Comparison of ENCODE assay signal across 18 cellular contexts in genomic region chr6:136771306-136771705, GRCh38. TPM values are rescaled to one million over a fixed set of nuclear protein-coding genes. Genes with fewer than 3 reads are reported as not detected.
DNase-seq lines count a peak whose midpoint lies in the region; ATAC-seq, FAIRE-seq and TF ChIP-seq lines count a peak whose summit lies in the region.
"Had no signal": no experiment of that assay in that cellular context is flagged by ENCODE, and none has a peak within 500 bp of the region (broad histone marks: within the 10 kb centered on the region; RNA-seq: fewer than 3 reads in every experiment).

No MANE protein-coding gene starts in this region.

- no peak overlapping the region for H3K4me3 Mint-ChIP-seq in activated naive CD8-positive, alpha-beta T cell treated with anti-CD3 and anti-CD28 coated beads, Interleukin-2, amount 50 U/mL, for 24 hours
- no peak overlapping the region for H3K4me3 Mint-ChIP-seq in activated naive CD8-positive, alpha-beta T cell treated with anti-CD3 and anti-CD28 coated beads for 36 hours
- no peak overlapping the region for H3K4me3 Mint-ChIP-seq in stimulated activated naive B cell treated with anti-CD40 and anti-IgM and Interleukin-4, amounts not matched to agents 10 μg/mL and 1 μg/mL and 100 μg/mL, for 72 hours

- H3K79me2 ChIP-seq in K562 (ENCODE audit: control insufficient read depth, insufficient read depth, low read length), result peaks cover 93% of the 10 kb centered on the region

- H3K27ac ChIP-seq in K562 (ENCODE audit: extremely low read depth, low read depth, low read length), result no peak overlapping the region
- H3K27ac ChIP-seq: C4-2B had no signal

- H3K9me3 ChIP-seq in K562 (replicated peaks; ENCODE audit: control insufficient read depth, insufficient read depth, low read depth, low read length), result no peaks in the 10 kb centered on the region

- CTCF ChIA-PET in K562 (lab: Yijun Ruan, JAX; ENCODE audit: low intra/inter-chr PET ratio), result no interaction called here

- intact Hi-C loops in K562 (cut with micrococcal nuclease), result no loop called here

- peak; percentile 31 for ATAC-seq in activated naive CD8-positive, alpha-beta T cell treated with anti-CD3 and anti-CD28 coated beads, Interleukin-2, amount 50 U/mL, for 24 hours
- ATAC-seq in K562 (no peak), HG02852 (IDR thresholded peaks at IDR 0.05; ENCODE audit: unreplicated experiment) (no peak), HG02981 (IDR thresholded peaks at IDR 0.05; ENCODE audit: unreplicated experiment) (no peak)
- ATAC-seq in stimulated activated naive B cell treated with anti-CD40 and anti-IgM and Interleukin-4, amounts not matched to agents 10 μg/mL and 1 μg/mL and 100 μg/mL, for 72 hours (replicated peaks), result peak; percentile 33 to 41

- peaks cover 1% of the 10 kb centered on the region for H3K36me3 Mint-ChIP-seq in activated naive CD8-positive, alpha-beta T cell treated with anti-CD3 and anti-CD28 coated beads, Interleukin-2, amount 50 U/mL, for 24 hours (ENCODE audit: low read depth)
- H3K36me3 Mint-ChIP-seq in activated naive CD8-positive, alpha-beta T cell treated with anti-CD3 and anti-CD28 coated beads for 36 hours, result peaks cover 11% of the 10 kb centered on the region
- peaks cover 5 to 14% of the 10 kb centered on the region in 2 donors for H3K36me3 Mint-ChIP-seq in stimulated activated naive B cell treated with anti-CD40 and anti-IgM and Interleukin-4, amounts not matched to agents 10 μg/mL and 1 μg/mL and 100 μg/mL, for 72 hours

- DNase-seq in activated naive CD8-positive, alpha-beta T cell treated with anti-CD3 and anti-CD28 coated beads, Interleukin-2, amount 50 U/mL, for 24 hours, result no peak
- no peak for DNase-seq in activated naive CD8-positive, alpha-beta T cell treated with anti-CD3 and anti-CD28 coated beads for 36 hours
- peak; percentile 27 for DNase-seq in NCI-H69 (lab: John Stamatoyannopoulos, UW)
- no peak for DNase-seq in K562 (ENCODE audit: extremely low read depth in 1 of 4, low spot score in 3 of 4)
- no peak for DNase-seq in stimulated activated naive B cell treated with anti-CD40 and anti-IgM and Interleukin-4, amounts not matched to agents 10 μg/mL and 1 μg/mL and 100 μg/mL, for 72 hours
- no peak for DNase-seq in C1 segment of cervical spinal cord (lab: John Stamatoyannopoulos, UW)
- DNase-seq: GF-D8, GOT3, NCI-H1105 treated with DMSO at 0.1 percent for 48 hours, NCI-H1694 treated with DMSO at 0.1 percent for 48 hours, NCI-H2107, NCI-H2227 treated with DMSO at 0.1 percent for 48 hours, NCI-H524, OCI-M1, SHP77 treated with DMSO at 0.1 percent for 48 hours had no signal

- TF ChIP-seq RAD21 in K562 (CRISPR knock-in tag; conservative IDR thresholded peaks at IDR 0.05 in 1 of 2, IDR thresholded peaks at IDR 0.05 in 1 of 2), result no peak

- peaks cover 70% of the 10 kb centered on the region for H3K4me1 Mint-ChIP-seq in activated naive CD8-positive, alpha-beta T cell treated with anti-CD3 and anti-CD28 coated beads, Interleukin-2, amount 50 U/mL, for 24 hours
- peaks cover 32% of the 10 kb centered on the region for H3K4me1 Mint-ChIP-seq in activated naive CD8-positive, alpha-beta T cell treated with anti-CD3 and anti-CD28 coated beads for 36 hours
- peaks cover 42 to 72% of the 10 kb centered on the region in 2 donors for H3K4me1 Mint-ChIP-seq in stimulated activated naive B cell treated with anti-CD40 and anti-IgM and Interleukin-4, amounts not matched to agents 10 μg/mL and 1 μg/mL and 100 μg/mL, for 72 hours

- H3K4me1 ChIP-seq in K562 (replicated peaks in 1 of 2; ENCODE audit: control insufficient read depth in 2 of 2, insufficient read depth in 2 of 2, low read length in 2 of 2), result peaks cover 0 to 26% of the 10 kb centered on the region in 2 experiments; a peak in 3 of 5 replicates

- FAIRE-seq in K562 (lab: Jason Lieb, UNC), result no peak

- H3K27ac Mint-ChIP-seq in activated naive CD8-positive, alpha-beta T cell treated with anti-CD3 and anti-CD28 coated beads, Interleukin-2, amount 50 U/mL, for 24 hours, result no peak overlapping the region
- H3K27ac Mint-ChIP-seq in activated naive CD8-positive, alpha-beta T cell treated with anti-CD3 and anti-CD28 coated beads for 36 hours, result no peak overlapping the region
- no peak overlapping the region for H3K27ac Mint-ChIP-seq in stimulated activated naive B cell treated with anti-CD40 and anti-IgM and Interleukin-4, amounts not matched to agents 10 μg/mL and 1 μg/mL and 100 μg/mL, for 72 hours

- in situ Hi-C loops in K562 (cut with MboI), result no loop called here

- POLR2A ChIA-PET in K562 (lab: Yijun Ruan, JAX), result interaction anchor here (0.6 to 0.7 kb wide), 2 partner anchors 9 to 26 kb away, joined by 3 to 4 read pairs; no protein-coding TSS in a partner anchor

- no TSS peak for BruUV-seq in K562 (replicated peaks; lab: Mats Ljungman, UMichigan)

- no peak overlapping the region for H3K9ac ChIP-seq in K562 (ENCODE audit: insufficient read depth in 1 of 2, low read depth in 2 of 2, low read length in 2 of 2)

- no peak for TF ChIP-seq CTCF in K562 (IDR thresholded peaks at IDR 0.05 in 2 of 3, conservative IDR thresholded peaks at IDR 0.05 in 1 of 3; ENCODE audit: insufficient read depth in 2 of 3, low read depth in 1 of 3, low read length in 3 of 3)

- H3K36me3 ChIP-seq in K562 (ENCODE audit: control insufficient read depth, insufficient read depth, low read length), result no peaks in the 10 kb centered on the region

- peaks cover 4% of the 10 kb centered on the region for H3K9me3 Mint-ChIP-seq in activated naive CD8-positive, alpha-beta T cell treated with anti-CD3 and anti-CD28 coated beads, Interleukin-2, amount 50 U/mL, for 24 hours
- no peaks in the 10 kb centered on the region for H3K9me3 Mint-ChIP-seq in activated naive CD8-positive, alpha-beta T cell treated with anti-CD3 and anti-CD28 coated beads for 36 hours
- peaks cover 1 to 4% of the 10 kb centered on the region in 2 donors for H3K9me3 Mint-ChIP-seq in stimulated activated naive B cell treated with anti-CD40 and anti-IgM and Interleukin-4, amounts not matched to agents 10 μg/mL and 1 μg/mL and 100 μg/mL, for 72 hours

- 49% methylated on average over 2 of the region's 2 CpGs for WGBS in K562 (ENCODE audit: insufficient coverage, low coverage, missing lambda C conversion rate)

- H3K27me3 ChIP-seq in K562 (ENCODE audit: control insufficient read depth in 2 of 2, insufficient read depth in 2 of 2, low read length in 2 of 2), result no peaks in the 10 kb centered on the region

- H3K27me3 Mint-ChIP-seq in activated naive CD8-positive, alpha-beta T cell treated with anti-CD3 and anti-CD28 coated beads, Interleukin-2, amount 50 U/mL, for 24 hours, result no peaks in the 10 kb centered on the region
- peaks cover 3% of the 10 kb centered on the region for H3K27me3 Mint-ChIP-seq in activated naive CD8-positive, alpha-beta T cell treated with anti-CD3 and anti-CD28 coated beads for 36 hours
- H3K27me3 Mint-ChIP-seq in stimulated activated naive B cell treated with anti-CD40 and anti-IgM and Interleukin-4, amounts not matched to agents 10 μg/mL and 1 μg/mL and 100 μg/mL, for 72 hours, result no peaks in the 10 kb centered on the region

- no peaks in the 10 kb centered on the region for H4K20me1 ChIP-seq in K562 (replicated peaks; ENCODE audit: control insufficient read depth, insufficient read depth, low read length)

- no peak for TF ChIP-seq POLR2A in K562 (conservative IDR thresholded peaks at IDR 0.05)

- no peak overlapping the region for H2AFZ ChIP-seq in K562 (ENCODE audit: low read depth, low read length)

- H3K4me2 ChIP-seq in K562 (ENCODE audit: insufficient read depth, low read length), result no peak overlapping the region

- no peak for TF ChIP-seq EP300 in K562 (IDR thresholded peaks at IDR 0.05; ENCODE audit: low read length)

- H3K9me1 ChIP-seq in K562 (ENCODE audit: control insufficient read depth, insufficient read depth, low read length), result no peaks in the 10 kb centered on the region

- H3K4me3 ChIP-seq in K562, result no peak overlapping the region

RNA-seq across cellular contexts. Expression of gene MAP3K5, which starts 21.0 kb away (rescaled TPM):
- 1 to 10 TPM; 3.5 to 3.9 TPM for total RNA-seq in activated naive CD8-positive, alpha-beta T cell treated with anti-CD3 and anti-CD28 coated beads for 36 hours
- 17.0 and 33.7 TPM in 2 replicates for total RNA-seq in K562 (2011; cell fraction: chromatin; rRNA removed; ENCODE audit: low replicate concordance)
- total RNA-seq in K562 (2011; cell fraction: nucleolus; rRNA removed), result 7.8 and 10.1 TPM in 2 replicates
- total RNA-seq in K562 (2011; cell fraction: nucleoplasm; rRNA removed), result 10.5 and 10.6 TPM in 2 replicates
- total RNA-seq in K562 (2014; rRNA removed), result 10.4 and 11.6 TPM in 2 replicates
- 12.7 and 15.3 TPM in 2 replicates for total RNA-seq in K562 (2014; rRNA removed; fragmentation: Illumina TruSeq; extraction: Trizol)
- total RNA-seq in K562 (2015; rRNA removed; fragmentation: Illumina TruSeq; extraction: Trizol), result 9.2 and 9.9 TPM in 2 replicates
- total RNA-seq in K562 (2021), result 11.7 and 13.0 TPM in 2 replicates
- 7.9 and 9.1 TPM in 2 replicates for polyA plus RNA-seq in K562 (2011; rRNA removed)
- polyA plus RNA-seq in K562 (2011; cell fraction: cytosol; rRNA removed), result 2.1 and 3.6 TPM in 2 replicates
- polyA plus RNA-seq in K562 (2011; cell fraction: nucleus; rRNA removed), result 6.2 and 8.7 TPM in 2 replicates
- 6.6 and 6.7 TPM in 2 replicates for polyA plus RNA-seq in K562 (2012)
- 8.6 and 10.4 TPM in 2 replicates for polyA plus RNA-seq in K562 (2014; fragmentation: Illumina TruSeq; extraction: Trizol)
- polyA plus RNA-seq in K562 (2014; fragmentation: Nextera tagmentation; extraction: Ambion mirVana), result 1 to 10 TPM; 2.2 to 3.3 TPM
- polyA plus RNA-seq in K562 (2014; rRNA removed), result 6.9 and 7.3 TPM in 2 replicates
- 13.9 and 23.8 TPM in 2 replicates for polyA minus RNA-seq in K562 (2011; rRNA and poly(A)+ RNA removed)
- polyA minus RNA-seq in K562 (2011; cell fraction: cytosol; rRNA and poly(A)+ RNA removed), result 5.1 and 5.8 TPM in 2 replicates
- polyA minus RNA-seq in K562 (2011; cell fraction: nucleus; rRNA and poly(A)+ RNA removed), result 9.0 and 19.5 TPM in 2 replicates

RNA-seq across cellular contexts. Expression of gene PEX7, which starts 51.1 kb away (rescaled TPM):
- 1 to 10 TPM; 4.7 to 6.1 TPM for total RNA-seq in activated naive CD8-positive, alpha-beta T cell treated with anti-CD3 and anti-CD28 coated beads for 36 hours
- 7.4 and 8.8 TPM in 2 replicates for total RNA-seq in K562 (2011; cell fraction: chromatin; rRNA removed; ENCODE audit: low replicate concordance)
- total RNA-seq in K562 (2011; cell fraction: nucleolus; rRNA removed), result 5.7 and 11.1 TPM in 2 replicates
- 7.6 and 8.1 TPM in 2 replicates for total RNA-seq in K562 (2011; cell fraction: nucleoplasm; rRNA removed)
- total RNA-seq in K562 (2014; rRNA removed), result 12.0 and 18.0 TPM in 2 replicates
- 9.7 and 12.7 TPM in 2 replicates for total RNA-seq in K562 (2014; rRNA removed; fragmentation: Illumina TruSeq; extraction: Trizol)
- total RNA-seq in K562 (2015; rRNA removed; fragmentation: Illumina TruSeq; extraction: Trizol), result 7.2 and 7.3 TPM in 2 replicates
- total RNA-seq in K562 (2021), result 9.1 and 9.6 TPM in 2 replicates
- 12.5 and 12.9 TPM in 2 replicates for polyA plus RNA-seq in K562 (2011; rRNA removed)
- polyA plus RNA-seq in K562 (2011; cell fraction: cytosol; rRNA removed), result 7.9 and 14.9 TPM in 2 replicates
- polyA plus RNA-seq in K562 (2011; cell fraction: nucleus; rRNA removed), result 5.3 and 7.8 TPM in 2 replicates
- polyA plus RNA-seq in K562 (2012), result 6.7 and 6.8 TPM in 2 replicates
- polyA plus RNA-seq in K562 (2014; fragmentation: Illumina TruSeq; extraction: Trizol), result 6.2 and 6.5 TPM in 2 replicates
- polyA plus RNA-seq in K562 (2014; fragmentation: Nextera tagmentation; extraction: Ambion mirVana), result 1 to 10 TPM; 1.6 to 2.2 TPM
- polyA plus RNA-seq in K562 (2014; rRNA removed), result 10.9 and 12.5 TPM in 2 replicates
- 12.9 and 14.7 TPM in 2 replicates for polyA minus RNA-seq in K562 (2011; rRNA and poly(A)+ RNA removed)
- polyA minus RNA-seq in K562 (2011; cell fraction: cytosol; rRNA and poly(A)+ RNA removed), result 2.7 and 5.4 TPM in 2 replicates
- 11.0 and 12.4 TPM in 2 replicates for polyA minus RNA-seq in K562 (2011; cell fraction: nucleus; rRNA and poly(A)+ RNA removed)

Comparison
In these comparisons a context has a peak if more than half of its experiments do, and no peak if none do; other contexts are left out.
1. ATAC-seq: peak in activated naive CD8-positive, alpha-beta T cell treated with anti-CD3 and anti-CD28 coated beads, Interleukin-2, amount 50 U/mL, for 24 hours (single experiment) and stimulated activated naive B cell treated with anti-CD40 and anti-IgM and Interleukin-4, amounts not matched to agents 10 μg/mL and 1 μg/mL and 100 μg/mL, for 72 hours (2 of 2); none in K562 (single experiment), HG02852 (single experiment) and HG02981 (single experiment).